In genomic region chr15:79432345-79433311, GRCh38 we compare ENCODE assay signal across 9 cellular contexts. TPM values are rescaled to one million over a fixed set of nuclear protein-coding genes. Genes with fewer than 3 reads are reported as not detected.
DNase-seq lines count a peak whose midpoint lies in the region; ATAC-seq, FAIRE-seq and TF ChIP-seq lines count a peak whose summit lies in the region.
"Had no signal": no experiment of that assay in that cellular context is flagged by ENCODE, and none has a peak within 500 bp of the region (broad histone marks: within the 10 kb centered on the region; RNA-seq: fewer than 3 reads in every experiment).

No MANE protein-coding gene starts in this region.

- no peaks in the 10 kb centered on the region for H3K79me2 ChIP-seq in keratinocyte (ENCODE audit: control insufficient read depth, insufficient read depth, low read length)

- FAIRE-seq in keratinocyte (lab: Jason Lieb, UNC) = no peak

- peaks cover 6% of the 10 kb centered on the region for H3K4me1 ChIP-seq in keratinocyte (ENCODE audit: control insufficient read depth, extremely low read depth, insufficient read depth, low read length)
- peaks cover 0 to 10% of the 10 kb centered on the region in 2 donors for H3K4me1 ChIP-seq in thoracic aorta (ENCODE audit: control insufficient read depth in 1 of 2, low read depth in 2 of 2)

- H3K36me3 Mint-ChIP-seq in activated CD8-positive, alpha-beta memory T cell treated with anti-CD3 and anti-CD28 coated beads, Interleukin-2, amount 10 ng/mL, durations not matched to agents 7 days and 5 days = no peaks in the 10 kb centered on the region
- H3K36me3 Mint-ChIP-seq in brain = no peaks in the 10 kb centered on the region

- CTCF ChIA-PET in activated CD8-positive, alpha-beta memory T cell treated with anti-CD3 and anti-CD28 coated beads, Interleukin-2, amount 10 ng/mL, durations not matched to agents 7 days and 5 days (lab: Charles Lee) = interaction anchor here (1.2 kb wide), 1 partner anchor 15 kb away, joined by 4 read pairs; no protein-coding TSS in a partner anchor

- ATAC-seq in activated CD8-positive, alpha-beta memory T cell treated with anti-CD3 and anti-CD28 coated beads, Interleukin-2, amount 10 ng/mL, durations not matched to agents 7 days and 5 days = peak; percentile 16
- ATAC-seq in thoracic aorta (ENCODE audit: insufficient number of reproducible peaks, low FRiP score, low read depth) (no peak), GM21381 (IDR thresholded peaks at IDR 0.05; ENCODE audit: unreplicated experiment) (no peak)

- DNase-seq in activated CD8-positive, alpha-beta memory T cell treated with anti-CD3 and anti-CD28 coated beads, Interleukin-2, amount 10 ng/mL, durations not matched to agents 7 days and 5 days = no peak
- no peak for DNase-seq in activated CD8-positive, alpha-beta memory T cell treated with anti-CD3 and anti-CD28 coated beads for 24 hours
- DNase-seq in keratinocyte (ENCODE audit: low read depth, low spot score) = no peak
- no peak for DNase-seq in thoracic aorta (ENCODE audit: low spot score)
- no peak for DNase-seq in HT-29 (ENCODE audit: low spot score)
- DNase-seq in NCI-H2029 (lab: John Stamatoyannopoulos, UW) = no peak
- DNase-seq: NCI-H510A treated with DMSO at 0.1 percent for 48 hours had no signal

- peaks cover 61% of the 10 kb centered on the region for H3K27me3 ChIP-seq in keratinocyte (ENCODE audit: control insufficient read depth, extremely low read depth, insufficient read depth, low read length)
- no peaks in the 10 kb centered on the region for H3K27me3 ChIP-seq in thoracic aorta (replicated peaks; ENCODE audit: insufficient read depth)

- H4K20me1 ChIP-seq in keratinocyte (ENCODE audit: control insufficient read depth, extremely low read depth, insufficient read depth, low read length) = no peaks in the 10 kb centered on the region

- H3K9me3 ChIP-seq in keratinocyte (ENCODE audit: control insufficient read depth, low read depth, low read length) (no peaks in the 10 kb centered on the region), thoracic aorta (no peaks in the 10 kb centered on the region)

- no peaks in the 10 kb centered on the region for H3K9me3 Mint-ChIP-seq in activated CD8-positive, alpha-beta memory T cell treated with anti-CD3 and anti-CD28 coated beads, Interleukin-2, amount 10 ng/mL, durations not matched to agents 7 days and 5 days (ENCODE audit: low read depth)
- H3K9me3 Mint-ChIP-seq in brain = peaks cover 0 to 2% (median 0%) of the 10 kb centered on the region in 5 experiments

- no peaks in the 10 kb centered on the region for H3K9me1 ChIP-seq in keratinocyte (ENCODE audit: control insufficient read depth, extremely low read depth, insufficient read depth, low read length)

- H3K27ac ChIP-seq in keratinocyte (ENCODE audit: control insufficient read depth, insufficient read depth, low read length) = no peak overlapping the region
- H3K27ac ChIP-seq in thoracic aorta = no peak overlapping the region

- H3K4me1 Mint-ChIP-seq in activated CD8-positive, alpha-beta memory T cell treated with anti-CD3 and anti-CD28 coated beads, Interleukin-2, amount 10 ng/mL, durations not matched to agents 7 days and 5 days = no peaks in the 10 kb centered on the region
- peaks cover 37% of the 10 kb centered on the region for H3K4me1 Mint-ChIP-seq in brain

- dilution Hi-C loops in keratinocyte (cut with MboI; ENCODE audit: extremely low pct_ligation_motif_present, low sequenced_read_pairs) = no loop called here

- H3K27ac Mint-ChIP-seq in activated CD8-positive, alpha-beta memory T cell treated with anti-CD3 and anti-CD28 coated beads, Interleukin-2, amount 10 ng/mL, durations not matched to agents 7 days and 5 days = no peak overlapping the region
- H3K27ac Mint-ChIP-seq in brain = peak overlapping the region in 1 of 5 experiments; percentile 33

- peak overlapping the region; percentile 19 for H2AFZ ChIP-seq in keratinocyte (ENCODE audit: control insufficient read depth, low read length)

- peak overlapping the region; percentile 75 for H3K4me2 ChIP-seq in keratinocyte (ENCODE audit: control insufficient read depth, extremely low read depth, insufficient read depth, low read depth, low read length)

- H3K4me3 ChIP-seq in keratinocyte (ENCODE audit: control insufficient read depth in 2 of 3, extremely low read depth in 1 of 3, insufficient read depth in 2 of 3, low read depth in 1 of 3, low read length in 3 of 3) (peak overlapping the region; percentile 29 to 53 (median 46)), thoracic aorta (peak overlapping the region; percentile 76)

- peak in 1 of 2 experiments; percentile 16 for TF ChIP-seq CTCF in brain (conservative IDR thresholded peaks at IDR 0.05)
- no peak for TF ChIP-seq CTCF in keratinocyte (optimal IDR thresholded peaks at IDR 0.05 in 1 of 3, IDR thresholded peaks at IDR 0.05 in 1 of 3, conservative IDR thresholded peaks at IDR 0.05 in 1 of 3; ENCODE audit: extremely low read depth in 1 of 3, insufficient read depth in 2 of 3, low read length in 3 of 3)
- no peak for TF ChIP-seq CTCF in thoracic aorta (IDR thresholded peaks at IDR 0.05)

- peaks cover 65% of the 10 kb centered on the region for H3K27me3 Mint-ChIP-seq in activated CD8-positive, alpha-beta memory T cell treated with anti-CD3 and anti-CD28 coated beads, Interleukin-2, amount 10 ng/mL, durations not matched to agents 7 days and 5 days
- H3K27me3 Mint-ChIP-seq in brain = peaks cover 87% of the 10 kb centered on the region

- no peak overlapping the region for H3K4me3 Mint-ChIP-seq in activated CD8-positive, alpha-beta memory T cell treated with anti-CD3 and anti-CD28 coated beads, Interleukin-2, amount 10 ng/mL, durations not matched to agents 7 days and 5 days
- peak overlapping the region; percentile 56 to 90 (median 76) for H3K4me3 Mint-ChIP-seq in brain

- no peak overlapping the region for H3K9ac ChIP-seq in keratinocyte (ENCODE audit: control insufficient read depth, extremely low read depth, insufficient read depth, low read length)

- H3K36me3 ChIP-seq in keratinocyte (ENCODE audit: control insufficient read depth in 2 of 2, extremely low read depth in 1 of 2, insufficient read depth in 2 of 2, low read length in 2 of 2) (no peaks in the 10 kb centered on the region), thoracic aorta (no peaks in the 10 kb centered on the region)

RNA-seq across cellular contexts. Expression of gene MINAR1, which starts 0.5 kb away (rescaled TPM):
- total RNA-seq in activated CD8-positive, alpha-beta memory T cell treated with anti-CD3 and anti-CD28 coated beads, Interleukin-2, amount 10 ng/mL, durations not matched to agents 7 days and 5 days = under 1 TPM; 0.47 to 0.99 TPM
- polyA plus RNA-seq in brain (ENCODE audit: insufficient read depth, low read depth, low replicate concordance) (0.46 TPM), keratinocyte (0.07 to 0.13 TPM (median 0.10 TPM) in 3 replicates)
- 0.16 TPM for polyA plus RNA-seq in keratinocyte (2011; ENCODE audit: low read depth)
- 0.04 and 0.06 TPM in 2 replicates for polyA plus RNA-seq in keratinocyte (2011; cell fraction: cytosol; rRNA removed)
- 0.37 and 0.44 TPM in 2 replicates for polyA plus RNA-seq in keratinocyte (2011; cell fraction: nucleus; rRNA removed)
- 0.10 and 0.56 TPM in 2 replicates for polyA plus RNA-seq in keratinocyte (2012; ENCODE audit: low replicate concordance)
- polyA minus RNA-seq in keratinocyte = 0.07 to 0.46 TPM (median 0.13 TPM) in 3 replicates
- polyA minus RNA-seq in keratinocyte (2011; cell fraction: cytosol; rRNA and poly(A)+ RNA removed) = not detected
- 0.11 and 0.70 TPM in 2 replicates for polyA minus RNA-seq in keratinocyte (2011; cell fraction: nucleus; rRNA and poly(A)+ RNA removed)
- total RNA-seq in thoracic aorta = 1 to 10 TPM in 1 of 2 donors, under 1 TPM in 1; 0.95 to 1.3 TPM
- total RNA-seq in HT-29 (2014; rRNA removed; shearing (Covaris generic)) = 0.25 and 0.42 TPM in 2 replicates
